Comparison of ENCODE assay signal across 1 cellular context in genomic region chr16:58850627-58851024, GRCh38.
TF ChIP-seq lines count a peak whose summit lies in the region.

No MANE protein-coding gene starts in this region.

TF ChIP-seq in K562, 482 proteins besides CTCF, POLR2A, EP300 and RAD21 (continued from another document):
- TF ChIP-seq SUPT5H (IDR thresholded peaks at IDR 0.05) (no peak), NUFIP1 (IDR thresholded peaks at IDR 0.05; ENCODE audit: partially characterized antibody) (no peak), MAZ (CRISPR knock-in tag; conservative IDR thresholded peaks at IDR 0.05 in 1 of 2, IDR thresholded peaks at IDR 0.05 in 1 of 2) (no peak), TRIM24 (IDR thresholded peaks at IDR 0.05) (no peak), PTRF (tag; IDR thresholded peaks at IDR 0.05) (no peak), ARID1B (IDR thresholded peaks at IDR 0.05) (0 out of 2 replicates have a peak, but pooled peaks have one; percentile 42), CBFA2T3 (IDR thresholded peaks at IDR 0.05) (peak; percentile 69)
